Comparison of ENCODE assay signal across 9 cellular contexts in the genomic region with DNA sequence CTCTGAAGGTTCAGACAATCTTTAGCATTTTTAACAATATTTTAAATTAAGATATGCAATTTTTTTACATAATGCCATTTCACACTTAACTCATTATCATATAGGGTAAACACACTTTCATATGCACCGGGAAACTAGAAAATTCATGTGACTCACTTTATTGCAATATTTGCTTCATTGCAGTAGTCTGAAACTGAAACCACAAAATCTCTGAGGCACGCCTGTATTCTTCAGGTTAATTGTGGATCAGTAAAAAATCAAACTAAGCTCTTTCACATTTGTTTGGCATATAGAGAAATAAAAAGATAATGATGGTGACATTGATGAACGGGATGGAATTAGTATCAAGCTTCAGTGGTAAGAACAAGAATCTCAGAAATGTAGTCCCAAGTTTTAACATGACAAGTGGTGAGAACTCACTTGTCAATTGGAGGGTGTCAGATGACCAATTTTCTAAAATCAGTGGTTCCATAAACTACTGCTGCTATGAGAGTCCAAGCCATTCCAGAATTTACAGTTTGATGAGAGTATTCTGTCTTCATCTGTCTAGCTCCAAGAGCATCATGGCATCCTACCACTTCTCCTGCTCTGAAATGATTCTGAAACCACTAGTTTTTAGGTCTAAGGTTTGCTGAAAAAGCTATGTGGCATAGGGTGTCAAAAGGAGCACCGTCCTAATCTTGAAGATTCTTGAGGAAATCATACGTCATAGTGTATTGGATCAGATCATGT.
DNase-seq lines count a peak whose midpoint lies in the region; ATAC-seq, FAIRE-seq and TF ChIP-seq lines count a peak whose summit lies in the region.
"Had no signal": no experiment of that assay in that cellular context is flagged by ENCODE, and none has a peak within 500 bp of the region (broad histone marks: within the 10 kb centered on the region; RNA-seq: fewer than 3 reads in every experiment).

No MANE protein-coding gene starts in this region.

- no peak for TF ChIP-seq RAD21 in GM12878 (IDR thresholded peaks at IDR 0.05; ENCODE audit: insufficient read depth, low read depth, low read length)

- H3K9me3 Mint-ChIP-seq in CD4-positive, alpha-beta memory T cell, result no peaks in the 10 kb centered on the region

- peak overlapping the region; percentile 51 to 83 (median 80) for H3K4me3 Mint-ChIP-seq in CD4-positive, alpha-beta memory T cell

- peak overlapping the region; percentile 2 to 4 for H3K4me3 ChIP-seq in CD4-positive, alpha-beta memory T cell (ENCODE audit: low read length in 2 of 2)
- H3K4me3 ChIP-seq in GM12878 (0 out of 2 replicates have a peak overlapping the region, but pooled peaks have one; percentile 23), ascending aorta (no peak overlapping the region)

- H3K79me2 ChIP-seq in GM12878 (ENCODE audit: control insufficient read depth, insufficient read depth, low read length), result peaks cover 9% of the 10 kb centered on the region

- H3K4me2 ChIP-seq in GM12878 (ENCODE audit: control insufficient read depth, insufficient read depth), result peak overlapping the region; percentile 80

- peak; percentile 45 for ATAC-seq in GM19455 (IDR thresholded peaks at IDR 0.05; ENCODE audit: unreplicated experiment)
- ATAC-seq in HG03521 (IDR thresholded peaks at IDR 0.05; ENCODE audit: unreplicated experiment), result peak; percentile 63
- peak; percentile 37 for ATAC-seq in GM12878

- TF ChIP-seq EP300 in GM12878 (IDR thresholded peaks at IDR 0.05; ENCODE audit: borderline replicate concordance in 1 of 2, control insufficient read depth in 1 of 2, low read depth in 2 of 2, low read length in 2 of 2), result no peak

- no TSS peak for BruUV-seq in GM12878 (replicated peaks; lab: Mats Ljungman, UMichigan)

- TF ChIP-seq POLR2A in GM12878 (IDR thresholded peaks at IDR 0.05; ENCODE audit: low read depth, low read length), result no peak

- H3K4me1 ChIP-seq in CD4-positive, alpha-beta memory T cell (ENCODE audit: insufficient read depth, low read length), result peaks cover 56% of the 10 kb centered on the region
- peaks cover 20% of the 10 kb centered on the region for H3K4me1 ChIP-seq in GM12878 (ENCODE audit: control insufficient read depth, insufficient read depth, low read length)
- no peaks in the 10 kb centered on the region for H3K4me1 ChIP-seq in ascending aorta

- intact Hi-C loops in CD4-positive, alpha-beta memory T cell (cut with micrococcal nuclease), result loop anchor here (1.0 kb wide), 1 partner anchor 15 kb away; no protein-coding TSS in a partner anchor
- intact Hi-C loops in GM12878 (cut with micrococcal nuclease; ENCODE audit: unreplicated experiment) (no loop called here), ascending aorta (cut with DNase I) (no loop called here)

- FAIRE-seq in GM12878 (lab: Jason Lieb, UNC), result no peak
- FAIRE-seq: G401.6 had no signal

- no peaks in the 10 kb centered on the region for H3K36me3 ChIP-seq in CD4-positive, alpha-beta memory T cell (ENCODE audit: insufficient read depth, low read length)
- H3K36me3 ChIP-seq in GM12878 (ENCODE audit: control insufficient read depth in 2 of 2, insufficient read depth in 2 of 2, low read length in 1 of 2), result no peaks in the 10 kb centered on the region
- H3K36me3 ChIP-seq in ascending aorta, result no peaks in the 10 kb centered on the region

- H4K20me1 ChIP-seq in GM12878 (ENCODE audit: control insufficient read depth, insufficient read depth), result no peaks in the 10 kb centered on the region

- POLR2A ChIA-PET in CD4-positive, alpha-beta memory T cell (lab: Charles Lee; ENCODE audit: partially characterized antibody), result interaction anchor here (0.8 to 3.4 kb wide), 3 partner anchors 9 to 15 kb away, joined by 5 to 29 read pairs (median 5); no protein-coding TSS in a partner anchor
- POLR2A ChIA-PET in GM12878 (lab: Charles Lee), result interaction anchor here (0.5 to 1.4 kb wide), 3 partner anchors 9 to 57 kb away, joined by 3 to 5 read pairs (median 3); no protein-coding TSS in a partner anchor

- no peaks in the 10 kb centered on the region for H3K27me3 Mint-ChIP-seq in CD4-positive, alpha-beta memory T cell

- WGBS in GM12878 (ENCODE audit: insufficient coverage, insufficient replicate concordance, low lambda C conversion rate, missing lambda C conversion rate), result 29% methylated on average over 5 of the region's 5 CpGs

- RAD21 ChIA-PET in GM12878 (lab: Charles Lee; ENCODE audit: unreplicated experiment), result interaction anchor here (1.1 to 6.8 kb wide), 5 partner anchors 10 to 324 kb away, joined by 3 to 85 read pairs (median 3); no protein-coding TSS in a partner anchor

- no peak overlapping the region for H3K9ac ChIP-seq in GM12878 (ENCODE audit: control insufficient read depth, insufficient read depth, low read length)

- peaks cover 33 to 51% (median 38%) of the 10 kb centered on the region in 4 donors for H3K4me1 Mint-ChIP-seq in CD4-positive, alpha-beta memory T cell

- H3K27ac Mint-ChIP-seq in CD4-positive, alpha-beta memory T cell, result peak overlapping the region in 6 of 7 donors; percentile 2 to 92 (median 80)

- no peaks in the 10 kb centered on the region for H3K27me3 ChIP-seq in CD4-positive, alpha-beta memory T cell (ENCODE audit: insufficient read depth, low read length)
- H3K27me3 ChIP-seq in GM12878 (replicated peaks in 1 of 2; ENCODE audit: control insufficient read depth in 2 of 2, insufficient read depth in 2 of 2, low read length in 1 of 2), result no peaks in the 10 kb centered on the region
- no peaks in the 10 kb centered on the region for H3K27me3 ChIP-seq in ascending aorta

- H3K27ac ChIP-seq in CD4-positive, alpha-beta memory T cell (ENCODE audit: low read depth, low read length), result peak overlapping the region; percentile 29
- H3K27ac ChIP-seq in GM12878 (ENCODE audit: control insufficient read depth, insufficient read depth) (no peak overlapping the region), ascending aorta (no peak overlapping the region)

- SMC1A ChIA-PET in GM12878 (lab: Charles Lee; ENCODE audit: uncharacterized antibody, unreplicated experiment), result interaction anchor here (0.7 to 5.7 kb wide), 17 partner anchors 8 to 484 kb away, joined by 3 to 49 read pairs (median 4); no protein-coding TSS in a partner anchor

- TF ChIP-seq CTCF in GM12878 (IDR thresholded peaks at IDR 0.05 in 2 of 3, conservative IDR thresholded peaks at IDR 0.05 in 1 of 3; ENCODE audit: control insufficient read depth in 2 of 3, extremely low read depth in 1 of 3, insufficient read depth in 1 of 3, low read depth in 3 of 3, low read length in 3 of 3) (no peak), ascending aorta (IDR thresholded peaks at IDR 0.05) (no peak)

- peak in 2 of 5 donors; percentile 19 to 32 for DNase-seq in CD4-positive, alpha-beta memory T cell
- DNase-seq in GM12878 (ENCODE audit: low read depth, low spot score), result no peak
- DNase-seq in ascending aorta (ENCODE audit: low spot score in 2 of 2), result no peak
- no peak for DNase-seq in HT-29 (ENCODE audit: low spot score)
- no peak for DNase-seq in T-helper 9 cell
- DNase-seq in cerebellum (ENCODE audit: low spot score), result no peak

- in situ Hi-C loops in GM12878 (cut with MboI), result no loop called here

- H2AFZ ChIP-seq in GM12878 (ENCODE audit: control insufficient read depth, low read depth, low read length), result no peak overlapping the region; the same call in 1 of the 2 replicates

- H3K9me3 ChIP-seq in CD4-positive, alpha-beta memory T cell (ENCODE audit: control insufficient read depth in 1 of 2, low read length in 2 of 2), result no peaks in the 10 kb centered on the region
- H3K9me3 ChIP-seq in GM12878 (replicated peaks; ENCODE audit: control insufficient read depth, insufficient read depth, low read length), result peaks cover 2% of the 10 kb centered on the region
- no peaks in the 10 kb centered on the region for H3K9me3 ChIP-seq in ascending aorta

- no peaks in the 10 kb centered on the region for H3K36me3 Mint-ChIP-seq in CD4-positive, alpha-beta memory T cell

- CTCF ChIA-PET in CD4-positive, alpha-beta memory T cell (lab: Charles Lee; ENCODE audit: partially characterized antibody), result no interaction called here
- CTCF ChIA-PET in GM12878 (lab: Yijun Ruan, JAX), result interaction anchor here (0.8 to 3.9 kb wide), 3 partner anchors 25 to 323 kb away, joined by 4 to 20 read pairs (median 4); no protein-coding TSS in a partner anchor

TF ChIP-seq in GM12878, 131 proteins besides CTCF, POLR2A, EP300 and RAD21 (continues in another document):
- no peak for TF ChIP-seq SMARCA5 (IDR thresholded peaks at IDR 0.05)
- TF ChIP-seq SMAD1 (IDR thresholded peaks at IDR 0.05; ENCODE audit: low read depth, partially characterized antibody), result no peak
- no peak for TF ChIP-seq MYB (IDR thresholded peaks at IDR 0.05; ENCODE audit: borderline replicate concordance, low read depth, low read length)
- no peak for TF ChIP-seq ZNF622 (IDR thresholded peaks at IDR 0.05)
- TF ChIP-seq, protein P1, sequence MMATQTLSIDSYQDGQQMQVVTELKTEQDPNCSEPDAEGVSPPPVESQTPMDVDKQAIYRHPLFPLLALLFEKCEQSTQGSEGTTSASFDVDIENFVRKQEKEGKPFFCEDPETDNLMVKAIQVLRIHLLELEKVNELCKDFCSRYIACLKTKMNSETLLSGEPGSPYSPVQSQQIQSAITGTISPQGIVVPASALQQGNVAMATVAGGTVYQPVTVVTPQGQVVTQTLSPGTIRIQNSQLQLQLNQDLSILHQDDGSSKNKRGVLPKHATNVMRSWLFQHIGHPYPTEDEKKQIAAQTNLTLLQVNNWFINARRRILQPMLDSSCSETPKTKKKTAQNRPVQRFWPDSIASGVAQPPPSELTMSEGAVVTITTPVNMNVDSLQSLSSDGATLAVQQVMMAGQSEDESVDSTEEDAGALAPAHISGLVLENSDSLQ (IDR thresholded peaks at IDR 0.05), result 0 out of 2 replicates have a peak, but pooled peaks have one; percentile 13
- TF ChIP-seq TAF1 (IDR thresholded peaks at IDR 0.05; ENCODE audit: borderline replicate concordance, low read depth, low read length), result no peak
- TF ChIP-seq HDAC6 (IDR thresholded peaks at IDR 0.05; ENCODE audit: unreplicated experiment), result no peak

Comparison
In these comparisons a context has a peak if more than half of its experiments do, and no peak if none do; other contexts are left out.
1. H3K4me3 ChIP-seq: peak in CD4-positive, alpha-beta memory T cell (2 of 2) and GM12878 (single experiment); none in ascending aorta (0 of 2).
2. Peak in every context shown above with its lines, with median percentiles within 50 percentile points of each other: ATAC-seq.